In genomic region chr22:50183141-50183971, GRCh38 we compare ENCODE assay signal across 12 cellular contexts. TPM values are rescaled to one million over a fixed set of nuclear protein-coding genes. Genes with fewer than 3 reads are reported as not detected.
DNase-seq lines count a peak whose midpoint lies in the region; ATAC-seq and TF ChIP-seq lines count a peak whose summit lies in the region.
"Had no signal": no experiment of that assay in that cellular context is flagged by ENCODE, and none has a peak within 500 bp of the region (broad histone marks: within the 10 kb centered on the region; RNA-seq: fewer than 3 reads in every experiment).

No MANE protein-coding gene starts in this region.

- H2BK15ac ChIP-seq in IMR-90 (ENCODE audit: low read depth, low read length), result 0 out of 3 replicates have a peak overlapping the region, but pooled peaks have one; percentile 38

- no peak overlapping the region for H2BK20ac ChIP-seq in IMR-90 (ENCODE audit: low read depth, low read length)

- no TSS peak for BruUV-seq in IMR-90 (replicated peaks; lab: Mats Ljungman, UMichigan)

- H2AK5ac ChIP-seq in IMR-90 (ENCODE audit: low read depth, low read length), result no peak overlapping the region

- H3K27me3 ChIP-seq in CD4-positive, CD25-positive, alpha-beta regulatory T cell (ENCODE audit: control insufficient read depth, insufficient read depth, low read length), result no peaks in the 10 kb centered on the region
- no peaks in the 10 kb centered on the region; the same call in 1 of the 2 replicates for H3K27me3 ChIP-seq in IMR-90 (ENCODE audit: control insufficient read depth, insufficient read depth, low read length)
- no peaks in the 10 kb centered on the region for H3K27me3 ChIP-seq in right atrium auricular region
- H3K27me3 ChIP-seq in HAP-1 (ENCODE audit: low read depth), result no peaks in the 10 kb centered on the region
- no peaks in the 10 kb centered on the region for H3K27me3 ChIP-seq in ascending aorta
- H3K27me3 ChIP-seq: right lobe of liver had no signal

- H3K79me1 ChIP-seq in IMR-90 (ENCODE audit: low read depth in 1 of 2, low read length in 2 of 2), result peaks cover 0 to 18% of the 10 kb centered on the region in 2 experiments; a peak in 2 of 4 replicates

- H3K4ac ChIP-seq in IMR-90 (ENCODE audit: low read depth, low read length), result peak overlapping the region; percentile 30; the same call in 1 of the 2 replicates

- no peak for DNase-seq in CD4-positive, CD25-positive, alpha-beta regulatory T cell
- no peak for DNase-seq in IMR-90
- DNase-seq in right atrium auricular region (ENCODE audit: low spot score), result no peak
- no peak for DNase-seq in osteocyte (ENCODE audit: extremely low spot score, unreplicated experiment)
- DNase-seq in HAP-1 (ENCODE audit: low spot score in 2 of 2), result no peak
- DNase-seq in ascending aorta (ENCODE audit: low spot score in 2 of 2), result no peak
- no peak for DNase-seq in activated gamma-delta T cell (lab: John Stamatoyannopoulos, UW)
- DNase-seq: activated T-cell treated with anti-CD3 and anti-CD28 coated beads for 4 hours; H9; stimulated activated naive CD8-positive, alpha-beta T cell treated with anti-CD3 and anti-CD28 coated beads, Interleukin-15, amount 100 ng/mL, for 72 hours had no signal

- no peak overlapping the region for H2BK120ac ChIP-seq in IMR-90 (ENCODE audit: low read depth, low read length)

- H3K9ac ChIP-seq in IMR-90 (ENCODE audit: low read depth, low read length), result no peak overlapping the region

- H2AFZ ChIP-seq in IMR-90 (replicated peaks; ENCODE audit: low read length, poor library complexity), result peak overlapping the region; percentile 89

- no peak overlapping the region for H3K14ac ChIP-seq in IMR-90 (replicated peaks; ENCODE audit: low read depth, low read length)

- H3K4me3 ChIP-seq in CD4-positive, CD25-positive, alpha-beta regulatory T cell (ENCODE audit: low read depth, low read length), result no peak overlapping the region
- H3K4me3 ChIP-seq in IMR-90 (ENCODE audit: insufficient read depth, low read depth, low read length) (no peak overlapping the region), right atrium auricular region (no peak overlapping the region), HAP-1 (no peak overlapping the region), ascending aorta (no peak overlapping the region)
- H3K4me3 ChIP-seq: right lobe of liver had no signal

- H3K4me1 ChIP-seq in CD4-positive, CD25-positive, alpha-beta regulatory T cell (ENCODE audit: control insufficient read depth, insufficient read depth, low read length, poor library complexity, severe bottlenecking), result peaks cover 23% of the 10 kb centered on the region
- H3K4me1 ChIP-seq in IMR-90 (ENCODE audit: control insufficient read depth, insufficient read depth, low read length) (peaks cover 12% of the 10 kb centered on the region), right atrium auricular region (peaks cover 2 to 41% of the 10 kb centered on the region in 2 donors), HAP-1 (peaks cover 5% of the 10 kb centered on the region; the same call in 1 of the 2 replicates), ascending aorta (peaks cover 0 to 17% of the 10 kb centered on the region in 2 donors)

- WGBS in IMR-90 (ENCODE audit: extremely low coverage in 2 of 2, insufficient read length in 1 of 2), 2 experiments, result 96% methylated on average over 5 of the region's 19 CpGs; no CpG with 5 or more reads in 1 of the 2 experiments

- peak overlapping the region; percentile 80 to 91; a peak in 3 of 4 replicates for H4K8ac ChIP-seq in IMR-90 (ENCODE audit: low read depth in 2 of 2, low read length in 2 of 2)

- dilution Hi-C loops in IMR-90 (cut with HindIII; ENCODE audit: low sequenced_read_pairs, unreplicated experiment), result no loop called here

- no peaks in the 10 kb centered on the region for H3K9me3 Mint-ChIP-seq in CD4-positive, CD25-positive, alpha-beta regulatory T cell
- H3K9me3 Mint-ChIP-seq in osteocyte (ENCODE audit: unreplicated experiment), result no peaks in the 10 kb centered on the region
- H3K9me3 Mint-ChIP-seq: H9; stimulated activated naive CD8-positive, alpha-beta T cell treated with anti-CD3 and anti-CD28 coated beads, Interleukin-15, amount 100 ng/mL, for 72 hours had no signal

- H3K27me3 Mint-ChIP-seq in CD4-positive, CD25-positive, alpha-beta regulatory T cell, result no peaks in the 10 kb centered on the region
- no peaks in the 10 kb centered on the region for H3K27me3 Mint-ChIP-seq in osteocyte (ENCODE audit: unreplicated experiment)

- POLR2A ChIA-PET in IMR-90 (lab: Charles Lee; ENCODE audit: unreplicated experiment), result no interaction called here

- TF ChIP-seq CTCF in IMR-90 (conservative IDR thresholded peaks at IDR 0.05; ENCODE audit: low read depth, low read length), result no peak
- TF ChIP-seq CTCF in right atrium auricular region (IDR thresholded peaks at IDR 0.05), result no peak
- no peak for TF ChIP-seq CTCF in osteocyte (IDR thresholded peaks at IDR 0.05)
- TF ChIP-seq CTCF in ascending aorta (IDR thresholded peaks at IDR 0.05), result no peak

- peak overlapping the region; percentile 61 to 87 (median 74) for H3K4me3 Mint-ChIP-seq in CD4-positive, CD25-positive, alpha-beta regulatory T cell
- no peak overlapping the region for H3K4me3 Mint-ChIP-seq in osteocyte (ENCODE audit: unreplicated experiment)
- H3K4me3 Mint-ChIP-seq: stimulated activated naive CD8-positive, alpha-beta T cell treated with anti-CD3 and anti-CD28 coated beads, Interleukin-15, amount 100 ng/mL, for 72 hours had no signal

- no peaks in the 10 kb centered on the region for H3K36me3 Mint-ChIP-seq in CD4-positive, CD25-positive, alpha-beta regulatory T cell
- H3K36me3 Mint-ChIP-seq in osteocyte (ENCODE audit: unreplicated experiment), result no peaks in the 10 kb centered on the region

- no peak overlapping the region for H3K27ac Mint-ChIP-seq in CD4-positive, CD25-positive, alpha-beta regulatory T cell
- H3K27ac Mint-ChIP-seq in osteocyte (ENCODE audit: unreplicated experiment), result peak overlapping the region; percentile 38
- H3K27ac Mint-ChIP-seq: H9; stimulated activated naive CD8-positive, alpha-beta T cell treated with anti-CD3 and anti-CD28 coated beads, Interleukin-15, amount 100 ng/mL, for 72 hours had no signal

- CTCF ChIA-PET in IMR-90 (lab: Yijun Ruan, JAX), result no interaction called here

- no peak overlapping the region for H3K27ac ChIP-seq in CD4-positive, CD25-positive, alpha-beta regulatory T cell (ENCODE audit: insufficient read depth, low read length, poor library complexity, severe bottlenecking)
- no peak overlapping the region for H3K27ac ChIP-seq in IMR-90 (ENCODE audit: insufficient read depth, low read length)
- H3K27ac ChIP-seq in right atrium auricular region, result peak overlapping the region; percentile 59 to 69
- H3K27ac ChIP-seq in ascending aorta, result no peak overlapping the region

- H3K23ac ChIP-seq in IMR-90 (ENCODE audit: low read depth, low read length), result no peak overlapping the region

- no peaks in the 10 kb centered on the region for H4K20me1 ChIP-seq in IMR-90 (ENCODE audit: insufficient read depth, low read length)

- H2BK5ac ChIP-seq in IMR-90 (ENCODE audit: low read depth, low read length, poor library complexity, severe bottlenecking), result no peak overlapping the region

- H3K36me3 ChIP-seq in CD4-positive, CD25-positive, alpha-beta regulatory T cell (ENCODE audit: control insufficient read depth, insufficient read depth, low read length), result no peaks in the 10 kb centered on the region
- peaks cover 2% of the 10 kb centered on the region; the same call in 1 of the 2 replicates for H3K36me3 ChIP-seq in IMR-90 (ENCODE audit: control insufficient read depth, insufficient read depth, low read length)
- H3K36me3 ChIP-seq in right atrium auricular region, result no peaks in the 10 kb centered on the region
- H3K36me3 ChIP-seq in HAP-1 (replicated peaks), result peaks cover 3% of the 10 kb centered on the region
- H3K36me3 ChIP-seq in ascending aorta, result no peaks in the 10 kb centered on the region
- H3K36me3 ChIP-seq: right lobe of liver had no signal

- TF ChIP-seq POLR2A in IMR-90 (IDR thresholded peaks at IDR 0.05; ENCODE audit: low read depth, low read length), result no peak

- H3K4me2 ChIP-seq in IMR-90 (ENCODE audit: low read depth, low read length), result no peak overlapping the region

- no peak overlapping the region for H3K18ac ChIP-seq in IMR-90 (ENCODE audit: low read depth, low read length)

- ATAC-seq in CD4-positive, CD25-positive, alpha-beta regulatory T cell (ENCODE audit: low read depth in 2 of 2), result no peak
- ATAC-seq in IMR-90 (ENCODE audit: low read depth) (no peak), GM19455 (IDR thresholded peaks at IDR 0.05; ENCODE audit: unreplicated experiment) (no peak)
- ATAC-seq: stimulated activated naive CD8-positive, alpha-beta T cell treated with anti-CD3 and anti-CD28 coated beads, Interleukin-15, amount 100 ng/mL, for 72 hours had no signal

- H2AK9ac ChIP-seq in IMR-90 (replicated peaks; ENCODE audit: low read depth, low read length, poor library complexity), result peak overlapping the region; percentile 93

- H3K4me1 Mint-ChIP-seq in CD4-positive, CD25-positive, alpha-beta regulatory T cell, result peaks cover 0 to 25% (median 6%) of the 10 kb centered on the region in 4 donors
- peaks cover 14% of the 10 kb centered on the region for H3K4me1 Mint-ChIP-seq in osteocyte (ENCODE audit: unreplicated experiment)

- no peaks in the 10 kb centered on the region for H3K9me3 ChIP-seq in CD4-positive, CD25-positive, alpha-beta regulatory T cell (ENCODE audit: control insufficient read depth in 2 of 2, low read length in 2 of 2)
- no peaks in the 10 kb centered on the region for H3K9me3 ChIP-seq in IMR-90 (ENCODE audit: control insufficient read depth, insufficient read depth, low read length)
- H3K9me3 ChIP-seq in right atrium auricular region, result no peaks in the 10 kb centered on the region
- no peaks in the 10 kb centered on the region for H3K9me3 ChIP-seq in HAP-1
- no peaks in the 10 kb centered on the region for H3K9me3 ChIP-seq in ascending aorta
- H3K9me3 ChIP-seq: right lobe of liver had no signal

- in situ Hi-C loops in IMR-90 (cut with MboI; ENCODE audit: low sequenced_read_pairs) (no loop called here), HAP-1 (cut with MboI; ENCODE audit: low sequenced_read_pairs) (no loop called here)

- peak overlapping the region; percentile 61 for H4K91ac ChIP-seq in IMR-90 (ENCODE audit: insufficient read depth, low read depth, low read length)

- intact Hi-C loops in IMR-90 (cut with micrococcal nuclease) (no loop called here), ascending aorta (cut with DNase I) (no loop called here)

- peak overlapping the region; percentile 28; the same call in 1 of the 2 replicates for H4K5ac ChIP-seq in IMR-90 (ENCODE audit: low read depth, low read length)

- H3K56ac ChIP-seq in IMR-90 (ENCODE audit: extremely low read depth, insufficient read depth, low read length), result no peak overlapping the region

- no peak for TF ChIP-seq RAD21 in IMR-90 (IDR thresholded peaks at IDR 0.05; ENCODE audit: low read length)

- H3K9me1 ChIP-seq in IMR-90 (ENCODE audit: insufficient read depth, low read length), result peaks cover 4% of the 10 kb centered on the region

RNA-seq across cellular contexts. Expression of gene TRABD, which starts 2.4 kb away (rescaled TPM):
- 115 TPM for total RNA-seq in CD4-positive, CD25-positive, alpha-beta regulatory T cell
- 10 to 100 TPM; 33.0 to 47.6 (median 38.5) TPM for polyA plus RNA-seq in CD4-positive, CD25-positive, alpha-beta regulatory T cell
- total RNA-seq in IMR-90 (2012; rRNA removed) (13.4 and 13.9 TPM in 2 replicates), right atrium auricular region (10 to 100 TPM; 12.3 to 20.0 TPM), osteocyte (24.3 and 25.9 TPM in 2 replicates), ascending aorta (91.4 TPM)
- 42.7 and 45.3 TPM in 2 replicates for polyA plus RNA-seq in IMR-90 (2012; rRNA removed)
- polyA plus RNA-seq in IMR-90 (2012; cell fraction: cytosol; rRNA removed), result 32.3 and 48.5 TPM in 2 replicates
- polyA plus RNA-seq in IMR-90 (2012; cell fraction: nucleus; rRNA removed; ENCODE audit: low replicate concordance), result 188 and 434 TPM in 2 replicates

RNA-seq across cellular contexts. Expression of gene PANX2, which starts 12.8 kb away (rescaled TPM):
- total RNA-seq in CD4-positive, CD25-positive, alpha-beta regulatory T cell, result not detected
- polyA plus RNA-seq in CD4-positive, CD25-positive, alpha-beta regulatory T cell, result not detected
- total RNA-seq in IMR-90 (2012; rRNA removed) (under 0.01 and 0.18 TPM in 2 replicates), right atrium auricular region (1 to 10 TPM in 1 of 2 donors, under 1 TPM in 1; 0.67 to 1.7 TPM), osteocyte (1.5 and 1.6 TPM in 2 replicates), ascending aorta (0.32 TPM)
- polyA plus RNA-seq in IMR-90 (2012; rRNA removed), result 1.3 and 1.7 TPM in 2 replicates
- polyA plus RNA-seq in IMR-90 (2012; cell fraction: cytosol; rRNA removed), result 1.6 and 3.8 TPM in 2 replicates
- polyA plus RNA-seq in IMR-90 (2012; cell fraction: nucleus; rRNA removed; ENCODE audit: low replicate concordance), result 7.1 and 11.4 TPM in 2 replicates

RNA-seq across cellular contexts. Expression of gene SELENOO, which starts 17.5 kb away (rescaled TPM):
- total RNA-seq in CD4-positive, CD25-positive, alpha-beta regulatory T cell, result 31.9 TPM
- 1 to 10 TPM; 1.8 to 6.5 (median 3.3) TPM for polyA plus RNA-seq in CD4-positive, CD25-positive, alpha-beta regulatory T cell
- 10.3 and 10.4 TPM in 2 replicates for total RNA-seq in IMR-90 (2012; rRNA removed)
- 21.4 and 22.9 TPM in 2 replicates for polyA plus RNA-seq in IMR-90 (2012; rRNA removed)
- 16.7 and 25.0 TPM in 2 replicates for polyA plus RNA-seq in IMR-90 (2012; cell fraction: cytosol; rRNA removed)
- 94.1 and 274 TPM in 2 replicates for polyA plus RNA-seq in IMR-90 (2012; cell fraction: nucleus; rRNA removed; ENCODE audit: low replicate concordance)
- 10 to 100 TPM; 18.0 to 20.0 TPM for total RNA-seq in right atrium auricular region
- total RNA-seq in osteocyte, result 23.9 and 25.0 TPM in 2 replicates
- 41.7 TPM for total RNA-seq in ascending aorta

Comparison
In these comparisons a context has a peak if more than half of its experiments do, and no peak if none do; other contexts are left out.
1. H3K27ac ChIP-seq: peak in right atrium auricular region (2 of 2); none in CD4-positive, CD25-positive, alpha-beta regulatory T cell (single experiment), IMR-90 (single experiment) and ascending aorta (0 of 2).